ENCODE assay signal across 23 cellular contexts in genomic region chr5:119076080-119076479, GRCh38. TPM values are rescaled to one million over a fixed set of nuclear protein-coding genes. Genes with fewer than 3 reads are reported as not detected.
DNase-seq lines count a peak whose midpoint lies in the region; ATAC-seq and TF ChIP-seq lines count a peak whose summit lies in the region.
"Had no signal": no experiment of that assay in that cellular context is flagged by ENCODE, and none has a peak within 500 bp of the region (broad histone marks: within the 10 kb centered on the region; RNA-seq: fewer than 3 reads in every experiment).

No MANE protein-coding gene starts in this region.

- peak overlapping the region; percentile 18 for H3K4me3 Mint-ChIP-seq in T-helper 2 cell treated with Interferon-gamma antibody and Interleukin-4, amounts not matched to agents 5 μg/mL and 100 μg/mL, for 36 hours
- peak overlapping the region; percentile 53 for H3K4me3 Mint-ChIP-seq in activated T-helper 2 cell treated with anti-CD3 and anti-CD28 coated beads, Interferon-gamma antibody, Interleukin-2, Interleukin-4, amounts not matched to agents 10 μg/mL and 5 μg/mL and 100 μg/mL, durations not matched to agents 14 hours and 24 hours and 36 hours (ENCODE audit: low read depth)
- peak overlapping the region; percentile 5 for H3K4me3 Mint-ChIP-seq in neural crest cell
- H3K4me3 Mint-ChIP-seq: activated CD4-positive, alpha-beta T cell treated with anti-CD3 and anti-CD28 coated beads for 36 hours; activated naive CD4-positive, alpha-beta T cell treated with anti-CD3 and anti-CD28 coated beads, Interleukin-2, amount 10 ng/mL, durations not matched to agents 7 days and 5 days; activated T-cell treated with anti-CD3 and anti-CD28 coated beads, Interleukin-2, amount 50 U/mL, for 24 hours had no signal

- H3K27ac Mint-ChIP-seq in T-helper 2 cell treated with Interferon-gamma antibody and Interleukin-4, amounts not matched to agents 5 μg/mL and 100 μg/mL, for 36 hours = no peak overlapping the region
- peak overlapping the region; percentile 65 for H3K27ac Mint-ChIP-seq in activated T-helper 2 cell treated with anti-CD3 and anti-CD28 coated beads, Interferon-gamma antibody, Interleukin-2, Interleukin-4, amounts not matched to agents 10 μg/mL and 5 μg/mL and 100 μg/mL, durations not matched to agents 14 hours and 24 hours and 36 hours
- no peak overlapping the region for H3K27ac Mint-ChIP-seq in neural crest cell (ENCODE audit: unreplicated experiment)
- H3K27ac Mint-ChIP-seq: activated CD4-positive, alpha-beta T cell treated with anti-CD3 and anti-CD28 coated beads for 36 hours; activated naive CD4-positive, alpha-beta T cell treated with anti-CD3 and anti-CD28 coated beads, Interleukin-2, amount 10 ng/mL, durations not matched to agents 7 days and 5 days; activated T-cell treated with anti-CD3 and anti-CD28 coated beads, Interleukin-2, amount 50 U/mL, for 24 hours; stimulated activated naive CD8-positive, alpha-beta T cell treated with anti-CD3 and anti-CD28 coated beads, Interleukin-15, amount 100 ng/mL, for 72 hours had no signal

- peaks cover 4% of the 10 kb centered on the region for H4K20me1 ChIP-seq in Loucy (ENCODE audit: insufficient read depth, low read length, poor library complexity, severe bottlenecking)

- no peaks in the 10 kb centered on the region for H3K27me3 Mint-ChIP-seq in T-helper 2 cell treated with Interferon-gamma antibody and Interleukin-4, amounts not matched to agents 5 μg/mL and 100 μg/mL, for 36 hours (ENCODE audit: low read depth)
- no peaks in the 10 kb centered on the region for H3K27me3 Mint-ChIP-seq in activated T-helper 2 cell treated with anti-CD3 and anti-CD28 coated beads, Interferon-gamma antibody, Interleukin-2, Interleukin-4, amounts not matched to agents 10 μg/mL and 5 μg/mL and 100 μg/mL, durations not matched to agents 14 hours and 24 hours and 36 hours (ENCODE audit: low read depth)
- H3K27me3 Mint-ChIP-seq in neural crest cell (ENCODE audit: low read depth) = no peaks in the 10 kb centered on the region
- H3K27me3 Mint-ChIP-seq: activated CD4-positive, alpha-beta T cell treated with anti-CD3 and anti-CD28 coated beads for 36 hours; activated naive CD4-positive, alpha-beta T cell treated with anti-CD3 and anti-CD28 coated beads, Interleukin-2, amount 10 ng/mL, durations not matched to agents 7 days and 5 days; activated T-cell treated with anti-CD3 and anti-CD28 coated beads, Interleukin-2, amount 50 U/mL, for 24 hours; stimulated activated naive CD8-positive, alpha-beta T cell treated with anti-CD3 and anti-CD28 coated beads, Interleukin-15, amount 100 ng/mL, for 72 hours had no signal

- H3F3A ChIP-seq in Loucy (ENCODE audit: low read depth) = no peaks in the 10 kb centered on the region

- H3K4me1 ChIP-seq in Loucy (ENCODE audit: insufficient read depth, low read length, poor library complexity, severe bottlenecking) = peaks cover 16% of the 10 kb centered on the region

- no peaks in the 10 kb centered on the region for H3K9me3 ChIP-seq in Loucy (ENCODE audit: insufficient read depth, low read depth, low read length)
- H3K9me3 ChIP-seq: ascending aorta, esophagus squamous epithelium, MG63, uterus had no signal

- peak overlapping the region; percentile 50 for H3K4me3 ChIP-seq in Loucy (ENCODE audit: low read length, poor library complexity, severe bottlenecking)
- H3K4me3 ChIP-seq: ascending aorta, esophagus squamous epithelium, MG63, uterus had no signal

- no peaks in the 10 kb centered on the region for H3K9me2 ChIP-seq in Loucy (replicated peaks; ENCODE audit: low read depth, low read length)

- ATAC-seq in GM21576 (IDR thresholded peaks at IDR 0.05; ENCODE audit: unreplicated experiment) = no peak
- ATAC-seq: activated CD4-positive, alpha-beta T cell treated with anti-CD3 and anti-CD28 coated beads for 36 hours; stimulated activated naive CD8-positive, alpha-beta T cell treated with anti-CD3 and anti-CD28 coated beads, Interleukin-15, amount 100 ng/mL, for 72 hours had no signal

- H3K4me1 Mint-ChIP-seq in T-helper 2 cell treated with Interferon-gamma antibody and Interleukin-4, amounts not matched to agents 5 μg/mL and 100 μg/mL, for 36 hours (ENCODE audit: low read depth) = peaks cover 53% of the 10 kb centered on the region
- H3K4me1 Mint-ChIP-seq in activated T-helper 2 cell treated with anti-CD3 and anti-CD28 coated beads, Interferon-gamma antibody, Interleukin-2, Interleukin-4, amounts not matched to agents 10 μg/mL and 5 μg/mL and 100 μg/mL, durations not matched to agents 14 hours and 24 hours and 36 hours (ENCODE audit: low read depth) = peaks cover 59% of the 10 kb centered on the region
- peaks cover 31% of the 10 kb centered on the region for H3K4me1 Mint-ChIP-seq in neural crest cell

- H3K27me3 ChIP-seq in Loucy (ENCODE audit: insufficient read depth, low read length, poor library complexity, severe bottlenecking) = no peaks in the 10 kb centered on the region
- H3K27me3 ChIP-seq: ascending aorta, esophagus squamous epithelium, MG63, uterus had no signal

- H2AFZ ChIP-seq in Loucy (ENCODE audit: low read length) = no peak overlapping the region

- no peak overlapping the region for H3K9ac ChIP-seq in Loucy (ENCODE audit: low read depth, low read length, poor library complexity, severe bottlenecking)

- TF ChIP-seq CTCF in Loucy (conservative IDR thresholded peaks at IDR 0.05; ENCODE audit: low read length) (no peak), neural crest cell (conservative IDR thresholded peaks at IDR 0.05) (no peak)

- H3K36me3 ChIP-seq in Loucy (ENCODE audit: insufficient read depth, low read length) = no peaks in the 10 kb centered on the region
- H3K36me3 ChIP-seq: ascending aorta, esophagus squamous epithelium, MG63, uterus had no signal

- H3K4me2 ChIP-seq in Loucy (ENCODE audit: low read depth, low read length, poor library complexity, severe bottlenecking) = peak overlapping the region; percentile 66

- peaks cover 80% of the 10 kb centered on the region for H3K79me2 ChIP-seq in Loucy (ENCODE audit: insufficient read depth, low read length)

- peaks cover 7% of the 10 kb centered on the region for H3K36me3 Mint-ChIP-seq in T-helper 2 cell treated with Interferon-gamma antibody and Interleukin-4, amounts not matched to agents 5 μg/mL and 100 μg/mL, for 36 hours (ENCODE audit: low read depth)
- peaks cover 22% of the 10 kb centered on the region for H3K36me3 Mint-ChIP-seq in activated T-helper 2 cell treated with anti-CD3 and anti-CD28 coated beads, Interferon-gamma antibody, Interleukin-2, Interleukin-4, amounts not matched to agents 10 μg/mL and 5 μg/mL and 100 μg/mL, durations not matched to agents 14 hours and 24 hours and 36 hours (ENCODE audit: low read depth)
- no peaks in the 10 kb centered on the region for H3K36me3 Mint-ChIP-seq in neural crest cell (ENCODE audit: low read depth)

- intact Hi-C loops in activated T-helper 2 cell treated with anti-CD3 and anti-CD28 coated beads, Interferon-gamma antibody, Interleukin-2, Interleukin-4, amounts not matched to agents 10 μg/mL and 5 μg/mL and 100 μg/mL, durations not matched to agents 14 hours and 24 hours and 36 hours (cut with micrococcal nuclease) = no loop called here

- no peak for DNase-seq in T-helper 2 cell treated with Interferon-gamma antibody and Interleukin-4, amounts not matched to agents 5 μg/mL and 100 μg/mL, for 36 hours (ENCODE audit: low spot score)
- DNase-seq in T-helper 2 cell (no peak), neural crest cell (ENCODE audit: low read depth, low spot score) (no peak), NOMO-1 treated with dmso at 0.1 percent for 144 hours (lab: John Stamatoyannopoulos, UW; ENCODE audit: unreplicated experiment) (no peak), mesenteric fat pad (ENCODE audit: low spot score) (no peak)
- DNase-seq in activated T-helper 2 cell treated with anti-CD3 and anti-CD28 coated beads, Interferon-gamma antibody, Interleukin-2, Interleukin-4, amounts not matched to agents 10 μg/mL and 5 μg/mL and 100 μg/mL, durations not matched to agents 14 hours and 24 hours and 36 hours (ENCODE audit: low spot score) = no peak
- DNase-seq: 8988T; activated naive CD4-positive, alpha-beta T cell treated with anti-CD3 and anti-CD28 coated beads, Interleukin-2, amount 10 ng/mL, durations not matched to agents 7 days and 5 days; activated T-cell treated with anti-CD3 and anti-CD28 coated beads, Interleukin-2, amount 50 U/mL, for 24 hours; caudate nucleus; cortex of kidney; esophagus squamous epithelium; foreskin melanocyte; MG63; NCI-H1417 treated with DMSO at 0.1 percent for 48 hours; NCI-H2081; NCI-H748 treated with DMSO at 0.1 percent for 48 hours; stimulated activated naive CD8-positive, alpha-beta T cell treated with anti-CD3 and anti-CD28 coated beads, Interleukin-15, amount 100 ng/mL, for 72 hours; uterus had no signal

- H3K9me3 Mint-ChIP-seq in T-helper 2 cell treated with Interferon-gamma antibody and Interleukin-4, amounts not matched to agents 5 μg/mL and 100 μg/mL, for 36 hours = no peaks in the 10 kb centered on the region
- no peaks in the 10 kb centered on the region for H3K9me3 Mint-ChIP-seq in activated T-helper 2 cell treated with anti-CD3 and anti-CD28 coated beads, Interferon-gamma antibody, Interleukin-2, Interleukin-4, amounts not matched to agents 10 μg/mL and 5 μg/mL and 100 μg/mL, durations not matched to agents 14 hours and 24 hours and 36 hours
- no peaks in the 10 kb centered on the region for H3K9me3 Mint-ChIP-seq in neural crest cell
- H3K9me3 Mint-ChIP-seq: activated naive CD4-positive, alpha-beta T cell treated with anti-CD3 and anti-CD28 coated beads, Interleukin-2, amount 10 ng/mL, durations not matched to agents 7 days and 5 days; activated T-cell treated with anti-CD3 and anti-CD28 coated beads, Interleukin-2, amount 50 U/mL, for 24 hours; stimulated activated naive CD8-positive, alpha-beta T cell treated with anti-CD3 and anti-CD28 coated beads, Interleukin-15, amount 100 ng/mL, for 72 hours had no signal

RNA-seq across cellular contexts. Expression of gene DMXL1, which starts 5.2 kb away (rescaled TPM):
- total RNA-seq in activated T-helper 2 cell treated with anti-CD3 and anti-CD28 coated beads, Interferon-gamma antibody, Interleukin-2, Interleukin-4, amounts not matched to agents 10 μg/mL and 5 μg/mL and 100 μg/mL, durations not matched to agents 14 hours and 24 hours and 36 hours = 26.7 and 29.3 TPM in 2 replicates
- 24.1 and 24.8 TPM in 2 replicates for total RNA-seq in neural crest cell
- total RNA-seq in mesenteric fat pad = 57.0 TPM
